In the genomic region with DNA sequence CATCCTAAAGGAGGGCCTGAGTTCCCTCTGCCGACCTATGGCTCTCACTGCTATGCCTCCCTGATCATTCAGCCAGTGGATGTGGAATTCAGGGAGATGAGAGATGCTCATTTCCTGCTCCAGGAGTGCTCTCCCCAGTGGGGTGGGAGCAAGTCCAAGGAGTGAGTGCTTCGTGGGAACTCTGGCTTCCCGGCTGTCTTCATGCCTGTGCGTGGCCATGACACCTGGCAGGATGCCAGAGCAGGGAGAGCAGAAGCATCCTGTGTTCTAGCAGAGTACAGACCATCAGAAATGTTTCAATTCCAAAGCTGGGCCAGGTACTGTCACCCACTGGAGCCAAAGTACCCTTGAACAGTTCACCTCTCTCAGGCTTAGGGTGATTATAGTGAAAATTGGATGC, we compare ENCODE assay signal across 11 cellular contexts. TPM values are rescaled to one million over a fixed set of nuclear protein-coding genes. Genes with fewer than 3 reads are reported as not detected.
DNase-seq lines count a peak whose midpoint lies in the region; ATAC-seq and TF ChIP-seq lines count a peak whose summit lies in the region.
"Had no signal": no experiment of that assay in that cellular context is flagged by ENCODE, and none has a peak within 500 bp of the region (broad histone marks: within the 10 kb centered on the region; RNA-seq: fewer than 3 reads in every experiment).

No MANE protein-coding gene starts in this region.

- no peak overlapping the region for H3K4me3 ChIP-seq in sigmoid colon
- no peak overlapping the region for H3K4me3 ChIP-seq in mesendoderm (ENCODE audit: low read length)

- no peaks in the 10 kb centered on the region for H3K79me2 ChIP-seq in mesendoderm (ENCODE audit: control insufficient read depth, insufficient read depth, low read length)

- H4K5ac ChIP-seq in mesendoderm (ENCODE audit: low read length): no peak overlapping the region

- H2BK5ac ChIP-seq in mesendoderm (ENCODE audit: low read length): no peak overlapping the region

- H2AK5ac ChIP-seq in mesendoderm (ENCODE audit: low read length): no peak overlapping the region

- peak; percentile 4 for ATAC-seq in esophagus mucosa
- no peak for ATAC-seq in GM21423 (IDR thresholded peaks at IDR 0.05; ENCODE audit: unreplicated experiment)
- ATAC-seq: activated CD8-positive, alpha-beta memory T cell treated with anti-CD3 and anti-CD28 coated beads, Interleukin-2, amount 10 ng/mL, durations not matched to agents 7 days and 5 days had no signal

- no peaks in the 10 kb centered on the region for H3K9me3 ChIP-seq in sigmoid colon

- H3K23ac ChIP-seq in mesendoderm (ENCODE audit: low read length): no peak overlapping the region

- TF ChIP-seq CTCF in sigmoid colon (IDR thresholded peaks at IDR 0.05): no peak

- no peak overlapping the region for H2BK120ac ChIP-seq in mesendoderm (ENCODE audit: low read depth, low read length)

- no peak overlapping the region for H3K4me2 ChIP-seq in mesendoderm (ENCODE audit: low read length)

- TF ChIP-seq POLR2A in sigmoid colon (IDR thresholded peaks at IDR 0.05): no peak

- H3K9ac ChIP-seq in mesendoderm (ENCODE audit: low read length): no peak overlapping the region

- H3K4me1 ChIP-seq in sigmoid colon (peaks cover 0 to 11% (median 4%) of the 10 kb centered on the region in 4 donors), mesendoderm (ENCODE audit: control insufficient read depth, low read depth, low read length) (no peaks in the 10 kb centered on the region)

- 25 to 48% methylated on average over 4 of the region's 4 CpGs for WGBS in sigmoid colon, 2 donors
- no CpG with 5 or more reads among the region's 4 CpGs for WGBS in mesendoderm (ENCODE audit: extremely low coverage, insufficient coverage, low lambda C conversion rate)

- intact Hi-C loops in sigmoid colon (cut with DNase I): no loop called here

- H3K56ac ChIP-seq in mesendoderm (ENCODE audit: low read length): no peak overlapping the region

- H2BK15ac ChIP-seq in mesendoderm (replicated peaks; ENCODE audit: low read depth): no peak overlapping the region

- no peak overlapping the region for H3K4ac ChIP-seq in mesendoderm (ENCODE audit: low read depth, low read length)

- DNase-seq in NCI-H2227 (lab: John Stamatoyannopoulos, UW; ENCODE audit: unreplicated experiment) (peak; percentile 4), NCI-H2227 treated with DMSO at 0.1 percent for 48 hours (lab: John Stamatoyannopoulos, UW) (no peak), NCI-H226 (peak; percentile 45), sigmoid colon (peak; percentile 75), DMS153 treated with DMSO at 0.1 percent for 48 hours (lab: John Stamatoyannopoulos, UW; ENCODE audit: unreplicated experiment) (no peak), mesendoderm (no peak)
- DNase-seq: activated CD8-positive, alpha-beta memory T cell treated with anti-CD3 and anti-CD28 coated beads, Interleukin-2, amount 10 ng/mL, durations not matched to agents 7 days and 5 days; GOT3; stimulated activated naive CD4-positive, alpha-beta T cell had no signal

- no peak overlapping the region for H3K18ac ChIP-seq in mesendoderm (ENCODE audit: low read length)

- no peaks in the 10 kb centered on the region for H3K79me1 ChIP-seq in mesendoderm (ENCODE audit: low read length)

- no peaks in the 10 kb centered on the region for H3K27me3 ChIP-seq in sigmoid colon
- H3K27me3 ChIP-seq in mesendoderm (ENCODE audit: insufficient read depth, low read length, poor library complexity): no peaks in the 10 kb centered on the region

- no peak overlapping the region for H4K8ac ChIP-seq in mesendoderm (ENCODE audit: low read depth, low read length)

- H3K36me3 ChIP-seq in sigmoid colon (no peaks in the 10 kb centered on the region), mesendoderm (ENCODE audit: control insufficient read depth, insufficient read depth, low read length) (no peaks in the 10 kb centered on the region)

- H3K27ac ChIP-seq in sigmoid colon (no peak overlapping the region), mesendoderm (ENCODE audit: low read depth, low read length) (no peak overlapping the region)

- no peak for TF ChIP-seq EP300 in sigmoid colon (IDR thresholded peaks at IDR 0.05)

RNA-seq across cellular contexts. Expression of a gene that starts 45.1 kb away (rescaled TPM):
- total RNA-seq in esophagus mucosa: 3.5 TPM
- total RNA-seq in sigmoid colon: 10 to 100 TPM in 2 of 4 donors, 1 to 10 TPM in 2; 7.9 to 11.0 (median 9.9) TPM
- polyA plus RNA-seq in sigmoid colon: 1 to 10 TPM; 1.8 to 6.9 (median 5.9) TPM
- polyA plus RNA-seq in mesendoderm (2013, experiment 1 of 2): 7.5 TPM
- polyA plus RNA-seq in mesendoderm (2013, experiment 2 of 2): 6.9 TPM

RNA-seq across cellular contexts. Expression of a gene that starts 59.1 kb away (rescaled TPM):
- total RNA-seq in esophagus mucosa (138 TPM), sigmoid colon (1 to 10 TPM in 2 of 4 donors, under 1 TPM in 2; 0.14 to 2.2 (median 1.3) TPM)
- polyA plus RNA-seq in sigmoid colon: 10 to 100 TPM; 21.0 to 76.2 (median 29.4) TPM
- polyA plus RNA-seq in mesendoderm (2013, experiment 1 of 2): 5.9 TPM
- 5.5 TPM for polyA plus RNA-seq in mesendoderm (2013, experiment 2 of 2)

Comparison
In these comparisons a context has a peak if more than half of its experiments do, and no peak if none do; other contexts are left out.
1. DNase-seq: peak in NCI-H2227 (single experiment), NCI-H226 (single experiment) and sigmoid colon (single experiment); none in NCI-H2227 treated with DMSO at 0.1 percent for 48 hours (single experiment), DMS153 treated with DMSO at 0.1 percent for 48 hours (single experiment) and mesendoderm (single experiment).
2. RNA of a gene that starts 59.1 kb away (total RNA-seq): 138 TPM in esophagus mucosa (single experiment); 0.14 to 2.2 TPM in sigmoid colon; every median in the first group is over 10 times any median in the second.